In genomic region chr5:109479260-109479860, GRCh38 we compare ENCODE assay signal across 8 cellular contexts.
DNase-seq lines count a peak whose midpoint lies in the region; ATAC-seq and TF ChIP-seq lines count a peak whose summit lies in the region.

No MANE protein-coding gene starts in this region.

- H3K4me3 ChIP-seq in NB4 (ENCODE audit: low read depth, low read length) (no peak overlapping the region), retinal pigment epithelial cell (ENCODE audit: low read length) (no peak overlapping the region)

- no peak for TF ChIP-seq POLR2A in NB4 (IDR thresholded peaks at IDR 0.05; ENCODE audit: extremely low read depth, insufficient read length)

- TF ChIP-seq CTCF in NB4 (IDR thresholded peaks at IDR 0.05; ENCODE audit: low read depth, low read length): no peak
- peak; percentile 47 for TF ChIP-seq CTCF in retinal pigment epithelial cell (conservative IDR thresholded peaks at IDR 0.05; ENCODE audit: low read depth, low read length)

- DNase-seq in SIG-M5 treated with dmso at 0.1 percent for 504 hours (lab: John Stamatoyannopoulos, UW; ENCODE audit: unreplicated experiment) (peak; percentile 55), SIG-M5 (lab: John Stamatoyannopoulos, UW) (no peak), NB4 (ENCODE audit: low read depth) (peak; percentile 20), dermis blood vessel endothelial cell (peak; percentile 49), retinal pigment epithelial cell (ENCODE audit: low read depth) (no peak), NCI-H187 (lab: John Stamatoyannopoulos, UW) (no peak)

- ATAC-seq in HG03469 (IDR thresholded peaks at IDR 0.05; ENCODE audit: unreplicated experiment) (no peak), HG03135 (IDR thresholded peaks at IDR 0.05; ENCODE audit: unreplicated experiment) (no peak)

Comparison
In these comparisons a context has a peak if more than half of its experiments do, and no peak if none do; other contexts are left out.
1. DNase-seq: peak in SIG-M5 treated with dmso at 0.1 percent for 504 hours (single experiment), NB4 (single experiment) and dermis blood vessel endothelial cell (single experiment); none in SIG-M5 (single experiment), retinal pigment epithelial cell (single experiment) and NCI-H187 (0 of 2).